ENCODE assay signal across 22 cellular contexts in genomic region chr15:36912311-36912712, GRCh38.
DNase-seq lines count a peak whose midpoint lies in the region; ATAC-seq and TF ChIP-seq lines count a peak whose summit lies in the region.
"Had no signal": no experiment of that assay in that cellular context is flagged by ENCODE, and none has a peak within 500 bp of the region (broad histone marks: within the 10 kb centered on the region; RNA-seq: fewer than 3 reads in every experiment).

No MANE protein-coding gene starts in this region.

- H3F3A ChIP-seq in neural cell (ENCODE audit: insufficient read depth, low read length, poor library complexity, severe bottlenecking) = peaks cover 3% of the 10 kb centered on the region

- no peaks in the 10 kb centered on the region for H3K36me3 ChIP-seq in HEK293 (ENCODE audit: control insufficient read depth in 2 of 2, insufficient read depth in 1 of 2, low read length in 2 of 2)
- H3K36me3 ChIP-seq in neural cell (ENCODE audit: insufficient read depth, low read length) = peaks cover 5% of the 10 kb centered on the region
- H3K36me3 ChIP-seq: heart right ventricle, thoracic aorta had no signal

- no peaks in the 10 kb centered on the region for H3K27me3 ChIP-seq in neural cell (ENCODE audit: insufficient read depth, low read depth, low read length)
- H3K27me3 ChIP-seq: heart right ventricle had no signal

- peaks cover 74% of the 10 kb centered on the region for H4K20me1 ChIP-seq in neural cell (ENCODE audit: insufficient read depth)

- POLR2A ChIA-PET in HEK293 (lab: Yijun Ruan, JAX) = no interaction called here

- H3K9me3 ChIP-seq in HEK293 (ENCODE audit: control insufficient read depth, insufficient read depth, low read depth, low read length) (no peaks in the 10 kb centered on the region), neural cell (ENCODE audit: low read length) (no peaks in the 10 kb centered on the region)
- H3K9me3 ChIP-seq: heart right ventricle, thoracic aorta had no signal

- H2AFZ ChIP-seq in neural cell (ENCODE audit: low read depth, low read length) = no peak overlapping the region

- H3K4me3 ChIP-seq in AG10803 (ENCODE audit: low read length) (no peak overlapping the region), HEK293 (ENCODE audit: low read depth, low read length) (no peak overlapping the region), neural cell (ENCODE audit: low read length) (no peak overlapping the region)
- H3K4me3 ChIP-seq: coronary artery, heart right ventricle, skin epidermis, thoracic aorta had no signal

- TF ChIP-seq EP300 in neural cell (conservative IDR thresholded peaks at IDR 0.05; ENCODE audit: poor library complexity, severe bottlenecking) = no peak

- ATAC-seq in HG02852 (IDR thresholded peaks at IDR 0.05; ENCODE audit: unreplicated experiment) (no peak), HG03135 (IDR thresholded peaks at IDR 0.05; ENCODE audit: unreplicated experiment) (no peak)
- ATAC-seq: activated CD8-positive, alpha-beta T cell treated with anti-CD3 and anti-CD28 coated beads, Interleukin-2, amount 10 ng/mL, durations not matched to agents 7 days and 5 days had no signal

- DNase-seq in AG10803 (ENCODE audit: low read depth) (peak; percentile 33), astrocyte of the hippocampus (ENCODE audit: low read depth, low spot score) (peak; percentile 28), COLO829 (ENCODE audit: low spot score) (no peak)
- no peak for DNase-seq in stimulated activated CD4-positive, alpha-beta T cell treated with anti-CD3 and anti-CD28 coated beads, Interleukin-15, amount 100 ng/mL, for 24 hours
- DNase-seq: activated CD4-positive, alpha-beta T cell treated with anti-CD3 and anti-CD28 coated beads for 4 hours; activated CD8-positive, alpha-beta T cell treated with anti-CD3 and anti-CD28 coated beads, Interleukin-2, amount 10 ng/mL, durations not matched to agents 7 days and 5 days; CD4-positive, alpha-beta T cell; DMS153; effector CD8-positive, alpha-beta T cell; heart right ventricle; NCI-H446 treated with DMSO at 0.1 percent for 48 hours; NCI-H82; stimulated activated CD4-positive, alpha-beta T cell treated with anti-CD3 and anti-CD28 coated beads, Interleukin-1b, Interleukin-23, amount 100 ng/mL, for 48 hours; T-helper 9 cell; WERI-Rb-1 had no signal

- no peak overlapping the region for H3K9ac ChIP-seq in neural cell (ENCODE audit: low read length)

- TF ChIP-seq CTCF in AG10803 (conservative IDR thresholded peaks at IDR 0.05; ENCODE audit: low read length) (no peak), HEK293 (tag by site-specific recombination; IDR thresholded peaks at IDR 0.05) (no peak), neural cell (IDR thresholded peaks at IDR 0.05; ENCODE audit: poor library complexity, severe bottlenecking) (no peak)

- no peak overlapping the region for H3K27ac ChIP-seq in HEK293 (ENCODE audit: extremely low read depth, low read depth, low read length)
- peak overlapping the region; percentile 5 for H3K27ac ChIP-seq in neural cell (ENCODE audit: low read length)
- H3K27ac ChIP-seq: coronary artery, heart right ventricle, skin epidermis, thoracic aorta, WERI-Rb-1 had no signal

- no peak for TF ChIP-seq RAD21 in neural cell (conservative IDR thresholded peaks at IDR 0.05)

- H3K4me1 ChIP-seq in HEK293 (ENCODE audit: control insufficient read depth, insufficient read depth, low read length) = peaks cover 23% of the 10 kb centered on the region

- no peaks in the 10 kb centered on the region for H3K9me2 ChIP-seq in neural cell (ENCODE audit: insufficient read depth, low read length)

- CTCF ChIA-PET in HEK293 (lab: Yijun Ruan, JAX) = no interaction called here

- no peak overlapping the region for H3K4me2 ChIP-seq in neural cell (ENCODE audit: low read length)

- H3K79me2 ChIP-seq in neural cell (replicated peaks; ENCODE audit: insufficient read depth, low read length) = peaks cover 75% of the 10 kb centered on the region

TF ChIP-seq in HEK293, 187 proteins besides CTCF, POLR2A, EP300 and RAD21:
- no peak for TF ChIP-seq ZBTB7A (tag by site-specific recombination; IDR thresholded peaks at IDR 0.05; ENCODE audit: low read depth)
- peak; percentile 28; the same call in 1 of the 2 replicates for TF ChIP-seq PRDM1 (tag by site-specific recombination; IDR thresholded peaks at IDR 0.05)
- TF ChIP-seq PRDM6 (tag by site-specific recombination; IDR thresholded peaks at IDR 0.05) = peak; percentile 73
TF ChIP-seq in HEK293: peak in this region for 2.

TF ChIP-seq in neural cell, 6 proteins besides CTCF, POLR2A, EP300 and RAD21:
- no peak for TF ChIP-seq MXI1 (conservative IDR thresholded peaks at IDR 0.05; ENCODE audit: poor library complexity, severe bottlenecking)
- TF ChIP-seq EZH2 (IDR thresholded peaks at IDR 0.05; ENCODE audit: borderline replicate concordance, insufficient read depth, low read length, poor library complexity, severe bottlenecking) = no peak
- no peak for TF ChIP-seq SMC3 (conservative IDR thresholded peaks at IDR 0.05; ENCODE audit: poor library complexity)
- no peak for TF ChIP-seq POLR2AphosphoS5 (IDR thresholded peaks at IDR 0.05)
- no peak for TF ChIP-seq TAF1 (IDR thresholded peaks at IDR 0.05; ENCODE audit: low read depth)
- TF ChIP-seq REST (IDR thresholded peaks at IDR 0.05; ENCODE audit: borderline replicate concordance) = no peak
TF ChIP-seq in neural cell: peak in this region for 0.

Comparison
In these comparisons a context has a peak if more than half of its experiments do, and no peak if none do; other contexts are left out.
1. DNase-seq: peak in AG10803 (single experiment) and astrocyte of the hippocampus (single experiment); none in COLO829 (single experiment) and stimulated activated CD4-positive, alpha-beta T cell treated with anti-CD3 and anti-CD28 coated beads, Interleukin-15, amount 100 ng/mL, for 24 hours (single experiment).